9 cellular contexts compared by ENCODE assay signal in the genomic region with DNA sequence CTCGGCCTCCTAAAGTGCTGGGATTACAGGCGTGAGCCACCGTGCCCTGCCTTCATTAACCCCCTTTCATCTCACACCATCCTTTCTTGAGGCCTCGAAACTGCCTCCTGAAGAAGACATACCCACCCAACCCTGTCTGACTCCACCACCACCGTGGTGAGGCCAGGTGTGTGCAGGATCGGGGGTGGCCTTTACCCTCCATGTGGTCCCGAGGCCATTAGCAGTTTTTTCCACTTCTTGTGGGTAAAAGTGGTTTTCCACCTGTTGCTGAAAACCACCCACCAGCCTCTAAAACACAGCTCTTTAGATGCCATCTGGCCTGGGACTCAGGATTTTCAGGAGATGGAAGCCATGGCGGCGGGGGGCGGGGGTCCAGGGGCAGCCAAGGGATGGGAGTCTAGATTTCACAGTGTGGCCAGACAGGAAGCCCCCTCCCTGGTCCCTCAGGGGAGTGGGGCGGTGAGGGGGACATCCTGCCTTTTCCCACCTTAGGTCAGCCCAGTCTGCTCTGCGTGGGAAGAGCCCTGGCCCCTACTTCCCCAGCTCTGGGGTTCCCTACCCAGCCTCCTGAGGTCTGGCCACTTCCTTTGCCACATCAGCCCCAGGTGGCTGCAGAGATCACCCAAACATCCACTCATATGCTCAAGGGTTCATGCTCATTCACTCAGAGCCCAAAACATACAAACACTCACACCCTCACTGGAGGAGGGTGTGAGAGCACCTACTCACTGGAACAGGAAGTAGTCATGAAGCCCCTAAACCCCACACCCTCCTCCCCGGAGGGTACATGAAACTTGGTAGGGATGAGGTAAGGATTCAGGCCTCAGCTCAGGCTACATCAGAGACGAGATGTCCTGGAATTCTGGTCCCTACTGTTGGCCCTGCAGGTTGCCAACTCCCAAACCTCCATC. TPM values are rescaled to one million over a fixed set of nuclear protein-coding genes. Genes with fewer than 3 reads are reported as not detected.
DNase-seq lines count a peak whose midpoint lies in the region; ATAC-seq and TF ChIP-seq lines count a peak whose summit lies in the region.
"Had no signal": no experiment of that assay in that cellular context is flagged by ENCODE, and none has a peak within 500 bp of the region (broad histone marks: within the 10 kb centered on the region; RNA-seq: fewer than 3 reads in every experiment).

No MANE protein-coding gene starts in this region.

- in situ Hi-C loops in ACHN (cut with HindIII; ENCODE audit: low pct_ligation_motif_present, low pct_unique_long_range_greater_than_20kb, low sequenced_read_pairs), result no loop called here

- H3K9me3 ChIP-seq in sigmoid colon, result no peaks in the 10 kb centered on the region

- H3K9me3 Mint-ChIP-seq in activated naive CD4-positive, alpha-beta T cell treated with anti-CD3 and anti-CD28 coated beads, Interleukin-2, amount 50 U/mL, for 72 hours, result no peaks in the 10 kb centered on the region

- no peak for TF ChIP-seq CTCF in sigmoid colon (IDR thresholded peaks at IDR 0.05)

- H3K36me3 ChIP-seq in sigmoid colon, result no peaks in the 10 kb centered on the region

- WGBS in sigmoid colon, 2 donors, result 48 to 55% methylated on average over 14 of the region's 14 CpGs

- peaks cover 15 to 29% (median 21%) of the 10 kb centered on the region in 3 donors for H3K27me3 ChIP-seq in sigmoid colon

- peak overlapping the region; percentile 9 to 69 (median 62) for H3K27ac ChIP-seq in sigmoid colon

- H3K27ac Mint-ChIP-seq in activated naive CD4-positive, alpha-beta T cell treated with anti-CD3 and anti-CD28 coated beads, Interleukin-2, amount 50 U/mL, for 72 hours, result peak overlapping the region; percentile 68 to 88

- H3K36me3 Mint-ChIP-seq in activated naive CD4-positive, alpha-beta T cell treated with anti-CD3 and anti-CD28 coated beads, Interleukin-2, amount 50 U/mL, for 72 hours, result no peaks in the 10 kb centered on the region

- ATAC-seq in GM19351 (IDR thresholded peaks at IDR 0.05; ENCODE audit: unreplicated experiment) (peak; percentile 37), HG03571 (IDR thresholded peaks at IDR 0.05; ENCODE audit: unreplicated experiment) (peak; percentile 37), GM21390 (IDR thresholded peaks at IDR 0.05; ENCODE audit: unreplicated experiment) (no peak), SK-N-SH treated with all-trans-retinoic acid at 6 μM for 48 hours (no peak)
- ATAC-seq in activated naive CD4-positive, alpha-beta T cell treated with anti-CD3 and anti-CD28 coated beads, Interleukin-2, amount 50 U/mL, for 72 hours, result peak; percentile 76 to 77

- no peak for TF ChIP-seq POLR2A in sigmoid colon (IDR thresholded peaks at IDR 0.05)

- H3K4me3 ChIP-seq in sigmoid colon, result no peak overlapping the region

- intact Hi-C loops in sigmoid colon (cut with DNase I), result no loop called here

- no peak for TF ChIP-seq EP300 in sigmoid colon (IDR thresholded peaks at IDR 0.05)

- DNase-seq in activated naive CD4-positive, alpha-beta T cell treated with anti-CD3 and anti-CD28 coated beads, Interleukin-2, amount 50 U/mL, for 72 hours (ENCODE audit: low spot score in 2 of 2), result peak; percentile 56 to 83
- DNase-seq in sigmoid colon, result no peak
- DNase-seq in Ammon's horn (ENCODE audit: low spot score), result no peak
- DNase-seq in ACHN, result no peak

- peaks cover 0 to 21% (median 7%) of the 10 kb centered on the region in 4 donors for H3K4me1 ChIP-seq in sigmoid colon

TF ChIP-seq in SK-N-SH treated with all-trans-retinoic acid at 6 μM for 48 hours, 23 proteins besides CTCF, POLR2A, EP300 and RAD21:
- TF ChIP-seq, protein P1, sequence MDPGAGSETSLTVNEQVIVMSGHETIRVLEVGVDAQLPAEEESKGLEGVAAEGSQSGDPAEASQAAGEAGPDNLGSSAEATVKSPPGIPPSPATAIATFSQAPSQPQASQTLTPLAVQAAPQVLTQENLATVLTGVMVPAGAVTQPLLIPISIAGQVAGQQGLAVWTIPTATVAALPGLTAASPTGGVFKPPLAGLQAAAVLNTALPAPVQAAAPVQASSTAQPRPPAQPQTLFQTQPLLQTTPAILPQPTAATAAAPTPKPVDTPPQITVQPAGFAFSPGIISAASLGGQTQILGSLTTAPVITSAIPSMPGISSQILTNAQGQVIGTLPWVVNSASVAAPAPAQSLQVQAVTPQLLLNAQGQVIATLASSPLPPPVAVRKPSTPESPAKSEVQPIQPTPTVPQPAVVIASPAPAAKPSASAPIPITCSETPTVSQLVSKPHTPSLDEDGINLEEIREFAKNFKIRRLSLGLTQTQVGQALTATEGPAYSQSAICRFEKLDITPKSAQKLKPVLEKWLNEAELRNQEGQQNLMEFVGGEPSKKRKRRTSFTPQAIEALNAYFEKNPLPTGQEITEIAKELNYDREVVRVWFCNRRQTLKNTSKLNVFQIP (CRISPR knock-in tag; IDR thresholded peaks at IDR 0.05; ENCODE audit: borderline replicate concordance, low read depth), result no peak
- TF ChIP-seq BACH2 (CRISPR knock-in tag; IDR thresholded peaks at IDR 0.05; ENCODE audit: borderline replicate concordance) (no peak), TCF4 (CRISPR knock-in tag; IDR thresholded peaks at IDR 0.05; ENCODE audit: borderline replicate concordance) (no peak), CSDC2 (CRISPR knock-in tag; IDR thresholded peaks at IDR 0.05) (no peak)

RNA-seq across cellular contexts. Expression of a gene that starts 2.3 kb away (rescaled TPM):
- under 1 TPM; 0.29 to 0.68 TPM for total RNA-seq in activated naive CD4-positive, alpha-beta T cell treated with anti-CD3 and anti-CD28 coated beads, Interleukin-2, amount 50 U/mL, for 72 hours
- total RNA-seq in sigmoid colon, result 10 to 100 TPM in 1 of 4 donors, 1 to 10 TPM in 3; 6.6 to 11.4 (median 8.0) TPM
- polyA plus RNA-seq in sigmoid colon, result 10 to 100 TPM in 1 of 3 donors, 1 to 10 TPM in 2; 3.0 to 14.4 (median 5.1) TPM
- total RNA-seq: SK-MEL-5 had no signal

RNA-seq across cellular contexts. Expression of a gene that starts 28.7 kb away (rescaled TPM):
- 10 to 100 TPM; 12.8 to 16.5 TPM for total RNA-seq in activated naive CD4-positive, alpha-beta T cell treated with anti-CD3 and anti-CD28 coated beads, Interleukin-2, amount 50 U/mL, for 72 hours
- total RNA-seq in sigmoid colon, result 10 to 100 TPM; 10.9 to 34.1 (median 14.3) TPM
- polyA plus RNA-seq in sigmoid colon, result 10 to 100 TPM in 1 of 3 donors, 1 to 10 TPM in 2; 1.8 to 17.4 (median 2.1) TPM

RNA-seq across cellular contexts. Expression of a gene that starts 39.4 kb away (rescaled TPM):
- total RNA-seq in activated naive CD4-positive, alpha-beta T cell treated with anti-CD3 and anti-CD28 coated beads, Interleukin-2, amount 50 U/mL, for 72 hours, result 100 to 1,000 TPM in 1 of 2 donors, 10 to 100 TPM in 1; 55.4 to 110 TPM
- total RNA-seq in sigmoid colon, result 100 to 1,000 TPM in 2 of 4 donors, 10 to 100 TPM in 2; 33.6 to 118 (median 82.0) TPM
- 100 to 1,000 TPM in 1 of 3 donors, 10 to 100 TPM in 1, 1 to 10 TPM in 1; 9.0 to 245 (median 16.0) TPM for polyA plus RNA-seq in sigmoid colon

Comparison
In these comparisons a context has a peak if more than half of its experiments do, and no peak if none do; other contexts are left out.
1. ATAC-seq: peak in GM19351 (single experiment), HG03571 (single experiment) and activated naive CD4-positive, alpha-beta T cell treated with anti-CD3 and anti-CD28 coated beads, Interleukin-2, amount 50 U/mL, for 72 hours (2 of 2); none in GM21390 (single experiment) and SK-N-SH treated with all-trans-retinoic acid at 6 μM for 48 hours (single experiment).
2. DNase-seq: peak in activated naive CD4-positive, alpha-beta T cell treated with anti-CD3 and anti-CD28 coated beads, Interleukin-2, amount 50 U/mL, for 72 hours (2 of 2); none in sigmoid colon (single experiment), Ammon's horn (single experiment) and ACHN (single experiment).
3. RNA of a gene that starts 2.3 kb away (total RNA-seq): 6.6 to 11.4 TPM in sigmoid colon; 0.29 to 0.68 TPM in activated naive CD4-positive, alpha-beta T cell treated with anti-CD3 and anti-CD28 coated beads, Interleukin-2, amount 50 U/mL, for 72 hours; every median in the first group is over 4 times any median in the second.